1 cellular context compared by ENCODE assay signal in the genomic region with DNA sequence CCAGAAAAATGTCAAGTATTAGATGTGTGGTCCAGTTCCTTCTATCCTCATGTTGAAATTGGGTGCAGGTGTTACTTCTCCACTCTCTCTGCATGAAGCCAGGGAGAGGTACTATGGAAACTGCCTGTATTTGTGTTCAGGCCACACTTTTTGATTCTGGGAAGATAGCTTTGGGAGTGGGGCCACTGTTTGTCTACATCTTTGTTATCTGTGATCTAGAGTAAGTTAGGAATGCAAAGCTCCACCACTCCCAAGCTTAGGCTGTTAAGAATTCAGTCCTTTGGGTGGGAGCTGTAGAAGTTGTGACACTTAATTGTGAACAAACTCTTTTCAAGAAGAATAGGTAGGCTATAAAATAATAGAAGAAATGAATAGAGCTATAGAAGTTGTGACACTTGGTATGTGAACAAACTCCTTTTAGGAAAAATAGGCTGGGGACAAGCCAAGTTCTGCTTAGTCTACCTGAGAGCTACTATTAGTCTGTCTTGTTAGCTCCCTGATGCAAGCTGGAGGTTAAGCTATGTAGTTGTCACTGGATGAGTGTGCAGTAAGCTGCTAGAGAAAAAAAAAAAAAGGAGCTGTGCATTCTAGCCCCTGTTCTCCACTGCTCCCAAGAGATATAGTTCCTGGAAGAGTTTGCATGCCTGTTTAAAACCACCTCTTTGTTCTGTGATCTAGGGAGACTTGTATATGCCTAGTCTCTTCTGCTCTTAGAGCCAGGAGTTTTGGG.
TF ChIP-seq lines count a peak whose summit lies in the region.

No MANE protein-coding gene starts in this region.

TF ChIP-seq in GM23338, 12 proteins besides CTCF, POLR2A, EP300 and RAD21 (continued from another document):
- TF ChIP-seq, protein P1, sequence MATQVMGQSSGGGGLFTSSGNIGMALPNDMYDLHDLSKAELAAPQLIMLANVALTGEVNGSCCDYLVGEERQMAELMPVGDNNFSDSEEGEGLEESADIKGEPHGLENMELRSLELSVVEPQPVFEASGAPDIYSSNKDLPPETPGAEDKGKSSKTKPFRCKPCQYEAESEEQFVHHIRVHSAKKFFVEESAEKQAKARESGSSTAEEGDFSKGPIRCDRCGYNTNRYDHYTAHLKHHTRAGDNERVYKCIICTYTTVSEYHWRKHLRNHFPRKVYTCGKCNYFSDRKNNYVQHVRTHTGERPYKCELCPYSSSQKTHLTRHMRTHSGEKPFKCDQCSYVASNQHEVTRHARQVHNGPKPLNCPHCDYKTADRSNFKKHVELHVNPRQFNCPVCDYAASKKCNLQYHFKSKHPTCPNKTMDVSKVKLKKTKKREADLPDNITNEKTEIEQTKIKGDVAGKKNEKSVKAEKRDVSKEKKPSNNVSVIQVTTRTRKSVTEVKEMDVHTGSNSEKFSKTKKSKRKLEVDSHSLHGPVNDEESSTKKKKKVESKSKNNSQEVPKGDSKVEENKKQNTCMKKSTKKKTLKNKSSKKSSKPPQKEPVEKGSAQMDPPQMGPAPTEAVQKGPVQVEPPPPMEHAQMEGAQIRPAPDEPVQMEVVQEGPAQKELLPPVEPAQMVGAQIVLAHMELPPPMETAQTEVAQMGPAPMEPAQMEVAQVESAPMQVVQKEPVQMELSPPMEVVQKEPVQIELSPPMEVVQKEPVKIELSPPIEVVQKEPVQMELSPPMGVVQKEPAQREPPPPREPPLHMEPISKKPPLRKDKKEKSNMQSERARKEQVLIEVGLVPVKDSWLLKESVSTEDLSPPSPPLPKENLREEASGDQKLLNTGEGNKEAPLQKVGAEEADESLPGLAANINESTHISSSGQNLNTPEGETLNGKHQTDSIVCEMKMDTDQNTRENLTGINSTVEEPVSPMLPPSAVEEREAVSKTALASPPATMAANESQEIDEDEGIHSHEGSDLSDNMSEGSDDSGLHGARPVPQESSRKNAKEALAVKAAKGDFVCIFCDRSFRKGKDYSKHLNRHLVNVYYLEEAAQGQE (IDR thresholded peaks at IDR 0.05; ENCODE audit: unreplicated experiment) = no peak
- TF ChIP-seq ZNF114 (CRISPR knock-in tag; IDR thresholded peaks at IDR 0.05) (no peak), STAT1 (IDR thresholded peaks at IDR 0.05; ENCODE audit: unreplicated experiment) (no peak), CREB1 (CRISPR knock-in tag; IDR thresholded peaks at IDR 0.05; ENCODE audit: low read depth) (no peak), NANOG (IDR thresholded peaks at IDR 0.05; ENCODE audit: borderline replicate concordance) (no peak), EZH2phosphoT487 (IDR thresholded peaks at IDR 0.05; ENCODE audit: unreplicated experiment) (no peak)
